In genomic region chr1:52571783-52572182, GRCh38 we compare ENCODE assay signal across 18 cellular contexts. TPM values are rescaled to one million over a fixed set of nuclear protein-coding genes. Genes with fewer than 3 reads are reported as not detected.
A peak's percentile ranks its signal among the peaks of the same experiment; 100 is the strongest.
DNase-seq lines count a peak whose midpoint lies in the region; ATAC-seq and TF ChIP-seq lines count a peak whose summit lies in the region.
"Had no signal": no experiment of that assay in that cellular context is flagged by ENCODE, and none has a peak within 500 bp of the region (broad histone marks: within the 10 kb centered on the region; RNA-seq: fewer than 3 reads in every experiment).

No MANE protein-coding gene starts in this region.

- H2BK5ac ChIP-seq in mesenchymal stem cell (ENCODE audit: low read depth, low read length, poor library complexity, severe bottlenecking) = no peak overlapping the region

- DNase-seq in activated CD8-positive, alpha-beta memory T cell treated with anti-CD3 and anti-CD28 coated beads, Interleukin-2, amount 10 ng/mL, durations not matched to agents 7 days and 5 days = no peak
- DNase-seq in activated CD8-positive, alpha-beta memory T cell treated with anti-CD3 and anti-CD28 coated beads, Interleukin-2, amount 50 U/mL, for 48 hours = no peak
- DNase-seq in MV-4-11 (lab: John Stamatoyannopoulos, UW) = peak; percentile 50
- DNase-seq in astrocyte of the spinal cord (ENCODE audit: low read depth, low spot score) = peak; percentile 16
- peak; percentile 16 for DNase-seq in mesenchymal stem cell
- no peak for DNase-seq in nucleus accumbens (lab: John Stamatoyannopoulos, UW)
- DNase-seq: activated CD4-positive, alpha-beta memory T cell treated with anti-CD3 and anti-CD28 coated beads for 36 hours; activated naive CD4-positive, alpha-beta T cell; DMS53; H7; NCI-H2081 treated with DMSO at 0.1 percent for 48 hours; posterior cingulate gyrus; T-helper 17 cell had no signal

- no peak overlapping the region for H4K91ac ChIP-seq in mesenchymal stem cell (ENCODE audit: low read length)

- no peak overlapping the region for H2BK120ac ChIP-seq in mesenchymal stem cell (ENCODE audit: low read depth, low read length)

- no peak overlapping the region for H3K14ac ChIP-seq in mesenchymal stem cell (ENCODE audit: low read length in 2 of 2)

- no peaks in the 10 kb centered on the region for H3K27me3 ChIP-seq in mesenchymal stem cell (ENCODE audit: control insufficient read depth in 1 of 2, insufficient read depth in 1 of 2, low read length in 2 of 2)

- no peaks in the 10 kb centered on the region for H3K4me1 ChIP-seq in mesenchymal stem cell (ENCODE audit: control insufficient read depth, insufficient read depth, low read depth, low read length)

- no peak overlapping the region for H3K27ac ChIP-seq in mesenchymal stem cell (ENCODE audit: low read length, poor library complexity, severe bottlenecking)

- no peak overlapping the region for H3K9ac ChIP-seq in mesenchymal stem cell (ENCODE audit: low read length)

- WGBS in mesenchymal stem cell = 79% methylated on average over 1 of the region's 1 CpG

- H3K18ac ChIP-seq in mesenchymal stem cell (ENCODE audit: low read depth in 1 of 2, low read length in 2 of 2) = no peak overlapping the region

- H3K9me3 ChIP-seq in mesenchymal stem cell (ENCODE audit: control insufficient read depth, low read length) = no peaks in the 10 kb centered on the region

- no peak overlapping the region for H4K8ac ChIP-seq in mesenchymal stem cell (ENCODE audit: low read length)

- no peak overlapping the region for H2BK12ac ChIP-seq in mesenchymal stem cell (ENCODE audit: low read length in 2 of 2)

- in situ Hi-C loops in astrocyte of the spinal cord (cut with HindIII; ENCODE audit: low sequenced_read_pairs) = no loop called here

- H3K4me3 Mint-ChIP-seq in activated CD8-positive, alpha-beta memory T cell treated with anti-CD3 and anti-CD28 coated beads, Interleukin-2, amount 10 ng/mL, durations not matched to agents 7 days and 5 days = no peak overlapping the region
- H3K4me3 Mint-ChIP-seq in stimulated activated memory B cell treated with anti-CD40 and anti-IgM and Interleukin-4, amounts not matched to agents 10 μg/mL and 1 μg/mL and 100 μg/mL, for 72 hours = no peak overlapping the region
- H3K4me3 Mint-ChIP-seq: activated CD4-positive, alpha-beta memory T cell treated with anti-CD3 and anti-CD28 coated beads for 36 hours; central memory CD8-positive, alpha-beta T cell; mesothelial cell of epicardium; T-helper 17 cell had no signal

- H3K4me2 ChIP-seq in mesenchymal stem cell (ENCODE audit: low read length, poor library complexity, severe bottlenecking) = no peak overlapping the region

- TF ChIP-seq CTCF in astrocyte of the spinal cord (IDR thresholded peaks at IDR 0.05; ENCODE audit: low read depth, low read length) = no peak

- H2BK15ac ChIP-seq in mesenchymal stem cell (ENCODE audit: low read depth, poor library complexity, severe bottlenecking) = no peak overlapping the region

- peaks cover 7% of the 10 kb centered on the region for H3K4me1 Mint-ChIP-seq in activated CD8-positive, alpha-beta memory T cell treated with anti-CD3 and anti-CD28 coated beads, Interleukin-2, amount 10 ng/mL, durations not matched to agents 7 days and 5 days
- H3K4me1 Mint-ChIP-seq in stimulated activated memory B cell treated with anti-CD40 and anti-IgM and Interleukin-4, amounts not matched to agents 10 μg/mL and 1 μg/mL and 100 μg/mL, for 72 hours = peaks cover 35% of the 10 kb centered on the region

- H3K9me3 Mint-ChIP-seq in activated CD8-positive, alpha-beta memory T cell treated with anti-CD3 and anti-CD28 coated beads, Interleukin-2, amount 10 ng/mL, durations not matched to agents 7 days and 5 days (ENCODE audit: low read depth) = no peaks in the 10 kb centered on the region
- no peaks in the 10 kb centered on the region for H3K9me3 Mint-ChIP-seq in stimulated activated memory B cell treated with anti-CD40 and anti-IgM and Interleukin-4, amounts not matched to agents 10 μg/mL and 1 μg/mL and 100 μg/mL, for 72 hours
- H3K9me3 Mint-ChIP-seq: activated CD4-positive, alpha-beta memory T cell treated with anti-CD3 and anti-CD28 coated beads for 36 hours; central memory CD8-positive, alpha-beta T cell; mesothelial cell of epicardium had no signal

- CTCF ChIA-PET in activated CD8-positive, alpha-beta memory T cell treated with anti-CD3 and anti-CD28 coated beads, Interleukin-2, amount 10 ng/mL, durations not matched to agents 7 days and 5 days (lab: Charles Lee) = no interaction called here

- no peaks in the 10 kb centered on the region for H3K79me1 ChIP-seq in mesenchymal stem cell (replicated peaks; ENCODE audit: low read length, poor library complexity, severe bottlenecking)

- no peaks in the 10 kb centered on the region for H3K27me3 Mint-ChIP-seq in activated CD8-positive, alpha-beta memory T cell treated with anti-CD3 and anti-CD28 coated beads, Interleukin-2, amount 10 ng/mL, durations not matched to agents 7 days and 5 days
- H3K27me3 Mint-ChIP-seq in stimulated activated memory B cell treated with anti-CD40 and anti-IgM and Interleukin-4, amounts not matched to agents 10 μg/mL and 1 μg/mL and 100 μg/mL, for 72 hours = no peaks in the 10 kb centered on the region
- H3K27me3 Mint-ChIP-seq: activated CD4-positive, alpha-beta memory T cell treated with anti-CD3 and anti-CD28 coated beads for 36 hours; central memory CD8-positive, alpha-beta T cell; T-helper 17 cell had no signal

- no peak overlapping the region for H3K23ac ChIP-seq in mesenchymal stem cell (ENCODE audit: low read length in 2 of 2)

- H2AK5ac ChIP-seq in mesenchymal stem cell (ENCODE audit: low read length, severe bottlenecking) = no peak overlapping the region

- peak; percentile 30 for ATAC-seq in activated CD8-positive, alpha-beta memory T cell treated with anti-CD3 and anti-CD28 coated beads, Interleukin-2, amount 10 ng/mL, durations not matched to agents 7 days and 5 days
- ATAC-seq in GM18861 (IDR thresholded peaks at IDR 0.05; ENCODE audit: unreplicated experiment) = no peak
- no peak for ATAC-seq in stimulated activated memory B cell treated with anti-CD40 and anti-IgM and Interleukin-4, amounts not matched to agents 10 μg/mL and 1 μg/mL and 100 μg/mL, for 72 hours
- ATAC-seq: esophagus mucosa, T-helper 17 cell had no signal

- no peak overlapping the region for H2AFZ ChIP-seq in mesenchymal stem cell (ENCODE audit: low read depth, low read length)

- H3K4me3 ChIP-seq in astrocyte of the spinal cord (ENCODE audit: low read depth, low read length) = no peak overlapping the region
- H3K4me3 ChIP-seq in mesenchymal stem cell (ENCODE audit: insufficient read depth in 1 of 2, low read depth in 1 of 2, low read length in 2 of 2) = no peak overlapping the region

- H3K4ac ChIP-seq in mesenchymal stem cell (ENCODE audit: low read depth in 1 of 2, low read length in 2 of 2) = no peak overlapping the region

- no peaks in the 10 kb centered on the region for H3K36me3 ChIP-seq in mesenchymal stem cell (ENCODE audit: control insufficient read depth in 1 of 2, insufficient read depth in 2 of 2, low read depth in 1 of 2, low read length in 2 of 2)

- H3K36me3 Mint-ChIP-seq in activated CD8-positive, alpha-beta memory T cell treated with anti-CD3 and anti-CD28 coated beads, Interleukin-2, amount 10 ng/mL, durations not matched to agents 7 days and 5 days = no peaks in the 10 kb centered on the region
- no peaks in the 10 kb centered on the region for H3K36me3 Mint-ChIP-seq in stimulated activated memory B cell treated with anti-CD40 and anti-IgM and Interleukin-4, amounts not matched to agents 10 μg/mL and 1 μg/mL and 100 μg/mL, for 72 hours
- H3K36me3 Mint-ChIP-seq: activated CD4-positive, alpha-beta memory T cell treated with anti-CD3 and anti-CD28 coated beads for 36 hours; mesothelial cell of epicardium had no signal

- no peak overlapping the region for H3K27ac Mint-ChIP-seq in activated CD8-positive, alpha-beta memory T cell treated with anti-CD3 and anti-CD28 coated beads, Interleukin-2, amount 10 ng/mL, durations not matched to agents 7 days and 5 days
- no peak overlapping the region for H3K27ac Mint-ChIP-seq in stimulated activated memory B cell treated with anti-CD40 and anti-IgM and Interleukin-4, amounts not matched to agents 10 μg/mL and 1 μg/mL and 100 μg/mL, for 72 hours
- H3K27ac Mint-ChIP-seq: activated CD4-positive, alpha-beta memory T cell treated with anti-CD3 and anti-CD28 coated beads for 36 hours; mesothelial cell of epicardium; T-helper 17 cell had no signal

RNA-seq across cellular contexts. Expression of gene TUT4, which starts 18.9 kb away (rescaled TPM):
- 10 to 100 TPM; 60.4 to 76.5 TPM for total RNA-seq in activated CD8-positive, alpha-beta memory T cell treated with anti-CD3 and anti-CD28 coated beads, Interleukin-2, amount 10 ng/mL, durations not matched to agents 7 days and 5 days
- 17.9 TPM for polyA plus RNA-seq in mesenchymal stem cell (2013, experiment 1 of 2)
- 18.2 TPM for polyA plus RNA-seq in mesenchymal stem cell (2013, experiment 2 of 2)

RNA-seq across cellular contexts. Expression of gene GPX7, which starts 30.4 kb away (rescaled TPM):
- total RNA-seq in activated CD8-positive, alpha-beta memory T cell treated with anti-CD3 and anti-CD28 coated beads, Interleukin-2, amount 10 ng/mL, durations not matched to agents 7 days and 5 days = 10 to 100 TPM; 14.4 to 15.3 TPM
- 35.3 TPM for polyA plus RNA-seq in mesenchymal stem cell (2013, experiment 1 of 2)
- 36.1 TPM for polyA plus RNA-seq in mesenchymal stem cell (2013, experiment 2 of 2)

Comparison
In these comparisons a context has a peak if more than half of its experiments do, and no peak if none do; other contexts are left out.
1. DNase-seq: peak in MV-4-11 (single experiment), astrocyte of the spinal cord (single experiment) and mesenchymal stem cell (single experiment); none in activated CD8-positive, alpha-beta memory T cell treated with anti-CD3 and anti-CD28 coated beads, Interleukin-2, amount 10 ng/mL, durations not matched to agents 7 days and 5 days (single experiment), activated CD8-positive, alpha-beta memory T cell treated with anti-CD3 and anti-CD28 coated beads, Interleukin-2, amount 50 U/mL, for 48 hours (single experiment) and nucleus accumbens (0 of 56).